ENCODE assay signal across 9 cellular contexts in the genomic region with DNA sequence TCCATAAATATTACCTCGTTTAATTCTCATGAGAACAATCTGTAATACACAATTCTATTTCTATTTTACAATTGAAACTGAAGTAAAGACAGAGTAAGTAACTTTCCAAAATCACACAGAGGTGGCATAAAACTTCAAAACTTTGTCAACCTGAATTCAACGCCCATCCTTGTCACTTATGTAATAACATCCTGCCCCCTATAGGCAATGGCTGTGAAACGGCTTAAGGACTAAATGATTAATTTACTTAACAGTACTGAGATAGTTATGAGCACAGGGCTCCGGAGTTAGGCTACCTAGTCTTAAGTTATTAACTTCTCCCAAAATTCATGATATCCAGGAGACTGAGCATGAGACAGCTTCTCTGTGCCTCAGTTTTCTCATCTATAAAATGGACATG.
A peak's percentile ranks its signal among the peaks of the same experiment; 100 is the strongest.
DNase-seq lines count a peak whose midpoint lies in the region; ATAC-seq and TF ChIP-seq lines count a peak whose summit lies in the region.
"Had no signal": no experiment of that assay in that cellular context is flagged by ENCODE, and none has a peak within 500 bp of the region (broad histone marks: within the 10 kb centered on the region; RNA-seq: fewer than 3 reads in every experiment).

No MANE protein-coding gene starts in this region.

- in situ Hi-C loops in KBM-7 (cut with MboI; ENCODE audit: low pct_unique_long_range_greater_than_20kb, low sequenced_read_pairs), result no loop called here

- peak; percentile 79 for ATAC-seq in WTC11
- no peak for ATAC-seq in HG02973 (IDR thresholded peaks at IDR 0.05; ENCODE audit: unreplicated experiment)
- ATAC-seq in HG02840 (IDR thresholded peaks at IDR 0.05; ENCODE audit: low FRiP score, unreplicated experiment), result no peak

- TF ChIP-seq CTCF in WTC11 (IDR thresholded peaks at IDR 0.05), result peak; percentile 52; the same call in 1 of the 2 replicates

- H3K4me3 Mint-ChIP-seq in WTC11, result no peak overlapping the region
- H3K4me3 Mint-ChIP-seq: central memory CD8-positive, alpha-beta T cell had no signal

- POLR2A ChIA-PET in WTC11 (lab: Charles Lee), result interaction anchor here (0.6 kb wide), 2 partner anchors 291 to 354 kb away, joined by 3 to 4 read pairs; no protein-coding TSS in a partner anchor

- CTCF ChIA-PET in WTC11 (lab: Charles Lee), result interaction anchor here (1.0 to 2.9 kb wide), 3 partner anchors 26 to 383 kb away, joined by 3 to 9 read pairs (median 9); a partner anchor contains a TSS

- H3K4me1 Mint-ChIP-seq in WTC11, result peaks cover 7% of the 10 kb centered on the region
- H3K4me1 Mint-ChIP-seq: central memory CD8-positive, alpha-beta T cell had no signal

- H3K27ac Mint-ChIP-seq in WTC11, result no peak overlapping the region

- no peaks in the 10 kb centered on the region; the same call in 1 of the 2 replicates for H3K27me3 Mint-ChIP-seq in WTC11 (ENCODE audit: low read depth)

- H3K9me3 Mint-ChIP-seq in WTC11, result no peaks in the 10 kb centered on the region
- H3K9me3 Mint-ChIP-seq: central memory CD8-positive, alpha-beta T cell had no signal

- no peaks in the 10 kb centered on the region for H3K36me3 Mint-ChIP-seq in WTC11

- DNase-seq in ELR (ENCODE audit: low read depth) (peak; percentile 45), KBM-7 (peak; percentile 31), WTC11 (ENCODE audit: low spot score) (no peak), lung microvascular endothelial cell (ENCODE audit: low read depth in 2 of 2) (peak; percentile 33 to 53), NCI-H1930 (lab: John Stamatoyannopoulos, UW) (no peak)
- DNase-seq in activated T-cell treated with anti-CD3 and anti-CD28 coated beads, Interleukin-2, amount 50 U/mL, for 1 hour, result no peak

TF ChIP-seq in WTC11, 78 proteins besides CTCF, POLR2A, EP300 and RAD21 (continues in another document):
- TF ChIP-seq, protein P1, sequence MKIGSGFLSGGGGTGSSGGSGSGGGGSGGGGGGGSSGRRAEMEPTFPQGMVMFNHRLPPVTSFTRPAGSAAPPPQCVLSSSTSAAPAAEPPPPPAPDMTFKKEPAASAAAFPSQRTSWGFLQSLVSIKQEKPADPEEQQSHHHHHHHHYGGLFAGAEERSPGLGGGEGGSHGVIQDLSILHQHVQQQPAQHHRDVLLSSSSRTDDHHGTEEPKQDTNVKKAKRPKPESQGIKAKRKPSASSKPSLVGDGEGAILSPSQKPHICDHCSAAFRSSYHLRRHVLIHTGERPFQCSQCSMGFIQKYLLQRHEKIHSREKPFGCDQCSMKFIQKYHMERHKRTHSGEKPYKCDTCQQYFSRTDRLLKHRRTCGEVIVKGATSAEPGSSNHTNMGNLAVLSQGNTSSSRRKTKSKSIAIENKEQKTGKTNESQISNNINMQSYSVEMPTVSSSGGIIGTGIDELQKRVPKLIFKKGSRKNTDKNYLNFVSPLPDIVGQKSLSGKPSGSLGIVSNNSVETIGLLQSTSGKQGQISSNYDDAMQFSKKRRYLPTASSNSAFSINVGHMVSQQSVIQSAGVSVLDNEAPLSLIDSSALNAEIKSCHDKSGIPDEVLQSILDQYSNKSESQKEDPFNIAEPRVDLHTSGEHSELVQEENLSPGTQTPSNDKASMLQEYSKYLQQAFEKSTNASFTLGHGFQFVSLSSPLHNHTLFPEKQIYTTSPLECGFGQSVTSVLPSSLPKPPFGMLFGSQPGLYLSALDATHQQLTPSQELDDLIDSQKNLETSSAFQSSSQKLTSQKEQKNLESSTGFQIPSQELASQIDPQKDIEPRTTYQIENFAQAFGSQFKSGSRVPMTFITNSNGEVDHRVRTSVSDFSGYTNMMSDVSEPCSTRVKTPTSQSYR (CRISPR knock-in tag; IDR thresholded peaks at IDR 0.05), result no peak
- TF ChIP-seq ZNF416 (CRISPR knock-in tag; IDR thresholded peaks at IDR 0.05) (no peak), ZNF219 (CRISPR knock-in tag; IDR thresholded peaks at IDR 0.05; ENCODE audit: borderline replicate concordance) (no peak), MYBL2 (CRISPR knock-in tag; IDR thresholded peaks at IDR 0.05) (no peak), KAT7 (CRISPR knock-in tag; IDR thresholded peaks at IDR 0.05; ENCODE audit: borderline replicate concordance) (no peak), TP53 (CRISPR knock-in tag; IDR thresholded peaks at IDR 0.05) (no peak), SMAD3 (CRISPR knock-in tag; IDR thresholded peaks at IDR 0.05; ENCODE audit: borderline replicate concordance) (no peak), NR1H2 (CRISPR knock-in tag; IDR thresholded peaks at IDR 0.05) (no peak)
- TF ChIP-seq, protein P2, sequence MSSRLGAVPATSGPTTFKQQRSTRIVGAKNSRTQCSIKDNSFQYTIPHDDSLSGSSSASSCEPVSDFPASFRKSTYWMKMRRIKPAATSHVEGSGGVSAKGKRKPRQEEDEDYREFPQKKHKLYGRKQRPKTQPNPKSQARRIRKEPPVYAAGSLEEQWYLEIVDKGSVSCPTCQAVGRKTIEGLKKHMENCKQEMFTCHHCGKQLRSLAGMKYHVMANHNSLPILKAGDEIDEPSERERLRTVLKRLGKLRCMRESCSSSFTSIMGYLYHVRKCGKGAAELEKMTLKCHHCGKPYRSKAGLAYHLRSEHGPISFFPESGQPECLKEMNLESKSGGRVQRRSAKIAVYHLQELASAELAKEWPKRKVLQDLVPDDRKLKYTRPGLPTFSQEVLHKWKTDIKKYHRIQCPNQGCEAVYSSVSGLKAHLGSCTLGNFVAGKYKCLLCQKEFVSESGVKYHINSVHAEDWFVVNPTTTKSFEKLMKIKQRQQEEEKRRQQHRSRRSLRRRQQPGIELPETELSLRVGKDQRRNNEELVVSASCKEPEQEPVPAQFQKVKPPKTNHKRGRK (CRISPR knock-in tag; IDR thresholded peaks at IDR 0.05; ENCODE audit: borderline replicate concordance), result no peak
- TF ChIP-seq, protein P3, sequence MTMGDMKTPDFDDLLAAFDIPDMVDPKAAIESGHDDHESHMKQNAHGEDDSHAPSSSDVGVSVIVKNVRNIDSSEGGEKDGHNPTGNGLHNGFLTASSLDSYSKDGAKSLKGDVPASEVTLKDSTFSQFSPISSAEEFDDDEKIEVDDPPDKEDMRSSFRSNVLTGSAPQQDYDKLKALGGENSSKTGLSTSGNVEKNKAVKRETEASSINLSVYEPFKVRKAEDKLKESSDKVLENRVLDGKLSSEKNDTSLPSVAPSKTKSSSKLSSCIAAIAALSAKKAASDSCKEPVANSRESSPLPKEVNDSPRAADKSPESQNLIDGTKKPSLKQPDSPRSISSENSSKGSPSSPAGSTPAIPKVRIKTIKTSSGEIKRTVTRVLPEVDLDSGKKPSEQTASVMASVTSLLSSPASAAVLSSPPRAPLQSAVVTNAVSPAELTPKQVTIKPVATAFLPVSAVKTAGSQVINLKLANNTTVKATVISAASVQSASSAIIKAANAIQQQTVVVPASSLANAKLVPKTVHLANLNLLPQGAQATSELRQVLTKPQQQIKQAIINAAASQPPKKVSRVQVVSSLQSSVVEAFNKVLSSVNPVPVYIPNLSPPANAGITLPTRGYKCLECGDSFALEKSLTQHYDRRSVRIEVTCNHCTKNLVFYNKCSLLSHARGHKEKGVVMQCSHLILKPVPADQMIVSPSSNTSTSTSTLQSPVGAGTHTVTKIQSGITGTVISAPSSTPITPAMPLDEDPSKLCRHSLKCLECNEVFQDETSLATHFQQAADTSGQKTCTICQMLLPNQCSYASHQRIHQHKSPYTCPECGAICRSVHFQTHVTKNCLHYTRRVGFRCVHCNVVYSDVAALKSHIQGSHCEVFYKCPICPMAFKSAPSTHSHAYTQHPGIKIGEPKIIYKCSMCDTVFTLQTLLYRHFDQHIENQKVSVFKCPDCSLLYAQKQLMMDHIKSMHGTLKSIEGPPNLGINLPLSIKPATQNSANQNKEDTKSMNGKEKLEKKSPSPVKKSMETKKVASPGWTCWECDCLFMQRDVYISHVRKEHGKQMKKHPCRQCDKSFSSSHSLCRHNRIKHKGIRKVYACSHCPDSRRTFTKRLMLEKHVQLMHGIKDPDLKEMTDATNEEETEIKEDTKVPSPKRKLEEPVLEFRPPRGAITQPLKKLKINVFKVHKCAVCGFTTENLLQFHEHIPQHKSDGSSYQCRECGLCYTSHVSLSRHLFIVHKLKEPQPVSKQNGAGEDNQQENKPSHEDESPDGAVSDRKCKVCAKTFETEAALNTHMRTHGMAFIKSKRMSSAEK (CRISPR knock-in tag; IDR thresholded peaks at IDR 0.05; ENCODE audit: borderline replicate concordance), result no peak
- TF ChIP-seq, protein P4, sequence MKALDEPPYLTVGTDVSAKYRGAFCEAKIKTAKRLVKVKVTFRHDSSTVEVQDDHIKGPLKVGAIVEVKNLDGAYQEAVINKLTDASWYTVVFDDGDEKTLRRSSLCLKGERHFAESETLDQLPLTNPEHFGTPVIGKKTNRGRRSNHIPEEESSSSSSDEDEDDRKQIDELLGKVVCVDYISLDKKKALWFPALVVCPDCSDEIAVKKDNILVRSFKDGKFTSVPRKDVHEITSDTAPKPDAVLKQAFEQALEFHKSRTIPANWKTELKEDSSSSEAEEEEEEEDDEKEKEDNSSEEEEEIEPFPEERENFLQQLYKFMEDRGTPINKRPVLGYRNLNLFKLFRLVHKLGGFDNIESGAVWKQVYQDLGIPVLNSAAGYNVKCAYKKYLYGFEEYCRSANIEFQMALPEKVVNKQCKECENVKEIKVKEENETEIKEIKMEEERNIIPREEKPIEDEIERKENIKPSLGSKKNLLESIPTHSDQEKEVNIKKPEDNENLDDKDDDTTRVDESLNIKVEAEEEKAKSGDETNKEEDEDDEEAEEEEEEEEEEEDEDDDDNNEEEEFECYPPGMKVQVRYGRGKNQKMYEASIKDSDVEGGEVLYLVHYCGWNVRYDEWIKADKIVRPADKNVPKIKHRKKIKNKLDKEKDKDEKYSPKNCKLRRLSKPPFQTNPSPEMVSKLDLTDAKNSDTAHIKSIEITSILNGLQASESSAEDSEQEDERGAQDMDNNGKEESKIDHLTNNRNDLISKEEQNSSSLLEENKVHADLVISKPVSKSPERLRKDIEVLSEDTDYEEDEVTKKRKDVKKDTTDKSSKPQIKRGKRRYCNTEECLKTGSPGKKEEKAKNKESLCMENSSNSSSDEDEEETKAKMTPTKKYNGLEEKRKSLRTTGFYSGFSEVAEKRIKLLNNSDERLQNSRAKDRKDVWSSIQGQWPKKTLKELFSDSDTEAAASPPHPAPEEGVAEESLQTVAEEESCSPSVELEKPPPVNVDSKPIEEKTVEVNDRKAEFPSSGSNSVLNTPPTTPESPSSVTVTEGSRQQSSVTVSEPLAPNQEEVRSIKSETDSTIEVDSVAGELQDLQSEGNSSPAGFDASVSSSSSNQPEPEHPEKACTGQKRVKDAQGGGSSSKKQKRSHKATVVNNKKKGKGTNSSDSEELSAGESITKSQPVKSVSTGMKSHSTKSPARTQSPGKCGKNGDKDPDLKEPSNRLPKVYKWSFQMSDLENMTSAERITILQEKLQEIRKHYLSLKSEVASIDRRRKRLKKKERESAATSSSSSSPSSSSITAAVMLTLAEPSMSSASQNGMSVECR (CRISPR knock-in tag; IDR thresholded peaks at IDR 0.05; ENCODE audit: borderline replicate concordance), result no peak

Comparison
In these comparisons a context has a peak if more than half of its experiments do, and no peak if none do; other contexts are left out.
1. DNase-seq: peak in ELR (single experiment), KBM-7 (single experiment) and lung microvascular endothelial cell (2 of 2); none in WTC11 (single experiment), NCI-H1930 (0 of 2) and activated T-cell treated with anti-CD3 and anti-CD28 coated beads, Interleukin-2, amount 50 U/mL, for 1 hour (single experiment).